ENCODE assay signal across 21 cellular contexts in the genomic region with DNA sequence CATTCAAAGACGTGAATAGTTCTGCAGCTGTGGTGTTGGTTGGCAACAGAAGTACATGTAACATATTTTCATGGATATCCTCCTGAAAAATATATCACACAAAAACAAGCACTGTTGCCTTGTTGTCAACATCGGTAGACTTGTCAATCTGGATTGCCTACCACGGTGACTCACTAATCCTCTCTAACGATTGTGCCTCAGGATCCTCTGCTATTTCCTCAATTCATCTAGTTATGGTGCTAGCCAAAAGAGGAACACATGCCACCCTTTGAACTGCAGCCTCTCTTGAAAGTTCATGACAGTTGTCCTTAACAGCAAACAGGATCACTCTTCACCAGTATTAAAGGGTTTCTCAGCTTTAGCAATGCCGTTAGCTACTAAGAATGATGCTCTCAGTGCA. TPM values are rescaled to one million over a fixed set of nuclear protein-coding genes. Genes with fewer than 3 reads are reported as not detected.
DNase-seq lines count a peak whose midpoint lies in the region; ATAC-seq and TF ChIP-seq lines count a peak whose summit lies in the region.
"Had no signal": no experiment of that assay in that cellular context is flagged by ENCODE, and none has a peak within 500 bp of the region (broad histone marks: within the 10 kb centered on the region; RNA-seq: fewer than 3 reads in every experiment).

No MANE protein-coding gene starts in this region.

- H3K27ac ChIP-seq in RWPE2 (ENCODE audit: poor library complexity, severe bottlenecking) (no peak overlapping the region), esophagus squamous epithelium (peak overlapping the region in 3 of 4 donors; percentile 26 to 56 (median 43)), GM23338 (ENCODE audit: low read depth) (no peak overlapping the region)
- H3K27ac ChIP-seq: A549, C4-2B, tibial nerve had no signal

- H3K4me1 ChIP-seq in RWPE2 (ENCODE audit: insufficient read depth, poor library complexity, severe bottlenecking) (peaks cover 29% of the 10 kb centered on the region), esophagus squamous epithelium (peaks cover 13 to 44% (median 13%) of the 10 kb centered on the region in 3 donors), GM23338 (ENCODE audit: insufficient read depth) (peaks cover 20% of the 10 kb centered on the region; the same call in 1 of the 2 replicates)

- in situ Hi-C loops in KBM-7 (cut with MboI; ENCODE audit: low pct_unique_long_range_greater_than_20kb, low sequenced_read_pairs), result no loop called here

- no peaks in the 10 kb centered on the region for H3K27me3 Mint-ChIP-seq in GM23338 (ENCODE audit: insufficient read depth, low read depth, poor library complexity)
- H3K27me3 Mint-ChIP-seq: activated CD4-positive, alpha-beta T cell treated with anti-CD3 and anti-CD28 coated beads, Interleukin-2, amount 10 ng/mL, durations not matched to agents 24 days and 14 days had no signal

- H3K27ac Mint-ChIP-seq in GM23338, result no peak overlapping the region
- H3K27ac Mint-ChIP-seq: activated CD4-positive, alpha-beta T cell treated with anti-CD3 and anti-CD28 coated beads, Interleukin-2, amount 10 ng/mL, durations not matched to agents 24 days and 14 days had no signal

- peaks cover 34% of the 10 kb centered on the region for H3K36me3 Mint-ChIP-seq in GM23338 (ENCODE audit: low read depth)

- TF ChIP-seq POLR2A in esophagus squamous epithelium (IDR thresholded peaks at IDR 0.05), result no peak

- H3K9me3 Mint-ChIP-seq in GM23338, result peaks cover 29% of the 10 kb centered on the region
- H3K9me3 Mint-ChIP-seq: activated CD4-positive, alpha-beta T cell treated with anti-CD3 and anti-CD28 coated beads, Interleukin-2, amount 10 ng/mL, durations not matched to agents 24 days and 14 days had no signal

- H3K36me3 ChIP-seq in RWPE2 (ENCODE audit: low read depth), result no peaks in the 10 kb centered on the region
- H3K36me3 ChIP-seq in esophagus squamous epithelium, result no peaks in the 10 kb centered on the region
- H3K36me3 ChIP-seq in GM23338 (ENCODE audit: insufficient read depth), result no peaks in the 10 kb centered on the region
- H3K36me3 ChIP-seq: tibial nerve had no signal

- H3K27me3 ChIP-seq in RWPE2 (ENCODE audit: insufficient read depth, poor library complexity, severe bottlenecking), result no peaks in the 10 kb centered on the region
- H3K27me3 ChIP-seq in esophagus squamous epithelium, result no peaks in the 10 kb centered on the region
- H3K27me3 ChIP-seq in GM23338 (ENCODE audit: insufficient read depth), result no peaks in the 10 kb centered on the region
- H3K27me3 ChIP-seq: tibial nerve had no signal

- peaks cover 3% of the 10 kb centered on the region; the same call in 1 of the 2 replicates for H4K20me1 ChIP-seq in GM23338 (replicated peaks; ENCODE audit: insufficient read depth)

- DNase-seq in A172 (ENCODE audit: low spot score), result peak; percentile 37
- DNase-seq in KBM-7, result peak; percentile 89
- no peak for DNase-seq in RWPE2 (ENCODE audit: low spot score)
- no peak for DNase-seq in esophagus squamous epithelium (lab: John Stamatoyannopoulos, UW)
- no peak for DNase-seq in GM23338 (ENCODE audit: low spot score)
- no peak for DNase-seq in UCSD-AML1 (lab: John Stamatoyannopoulos, UW; ENCODE audit: unreplicated experiment)
- DNase-seq: activated CD4-positive, alpha-beta T cell treated with anti-CD3 and anti-CD28 coated beads, Interleukin-2, amount 10 ng/mL, durations not matched to agents 24 days and 14 days; activated gamma-delta T cell treated with Interleukin-2 at 50 U/mL for 16 hours; amygdala; foreskin fibroblast; IMR-90; NCI-H1105 treated with DMSO at 0.1 percent for 48 hours; NCI-H345; stimulated activated CD4-positive, alpha-beta T cell treated with anti-CD3 and anti-CD28 coated beads, Interleukin-15, amount 100 ng/mL, for 24 hours; stimulated activated naive CD4-positive, alpha-beta T cell treated with Interleukin-2 at 50 U/mL for 16 hours; T-helper 9 cell had no signal

- H3K9me2 ChIP-seq in GM23338 (ENCODE audit: insufficient read depth), result no peaks in the 10 kb centered on the region

- WGBS in esophagus squamous epithelium, 2 donors, result 42 to 53% methylated on average over 5 of the region's 5 CpGs

- no peak overlapping the region for H3K4me3 Mint-ChIP-seq in GM23338
- H3K4me3 Mint-ChIP-seq: activated CD4-positive, alpha-beta T cell treated with anti-CD3 and anti-CD28 coated beads, Interleukin-2, amount 10 ng/mL, durations not matched to agents 24 days and 14 days had no signal

- ATAC-seq in RWPE2 (ENCODE audit: low read depth) (peak; percentile 27; the same call in 1 of the 3 replicates), GM21529 (IDR thresholded peaks at IDR 0.05; ENCODE audit: unreplicated experiment) (no peak), GM23338 (no peak), GM18868 (IDR thresholded peaks at IDR 0.05; ENCODE audit: unreplicated experiment) (no peak)
- ATAC-seq: A549 had no signal

- TF ChIP-seq CTCF in RWPE2 (IDR thresholded peaks at IDR 0.05; ENCODE audit: poor library complexity, severe bottlenecking) (no peak), esophagus squamous epithelium (IDR thresholded peaks at IDR 0.05) (no peak), GM23338 (conservative IDR thresholded peaks at IDR 0.05; ENCODE audit: low read depth in 2 of 2) (no peak)

- H3K9me3 ChIP-seq in RWPE2 (ENCODE audit: severe bottlenecking) (no peaks in the 10 kb centered on the region), esophagus squamous epithelium (no peaks in the 10 kb centered on the region)
- H3K9me3 ChIP-seq: A549, tibial nerve had no signal

- H3K4me1 Mint-ChIP-seq in GM23338, result peaks cover 16% of the 10 kb centered on the region
- H3K4me1 Mint-ChIP-seq: activated CD4-positive, alpha-beta T cell treated with anti-CD3 and anti-CD28 coated beads, Interleukin-2, amount 10 ng/mL, durations not matched to agents 24 days and 14 days had no signal

- intact Hi-C loops in esophagus squamous epithelium (cut with DNase I), result no loop called here

- no peaks in the 10 kb centered on the region for H3F3A ChIP-seq in GM23338 (replicated peaks; ENCODE audit: low read depth)

- no peak overlapping the region for H2AFZ ChIP-seq in GM23338

- H3K79me2 ChIP-seq in GM23338 (replicated peaks; ENCODE audit: insufficient read depth), result peaks cover 97% of the 10 kb centered on the region

- H3K4me3 ChIP-seq in RWPE2 (ENCODE audit: severe bottlenecking), result no peak overlapping the region
- H3K4me3 ChIP-seq in esophagus squamous epithelium, result no peak overlapping the region
- no peak overlapping the region for H3K4me3 ChIP-seq in GM23338
- H3K4me3 ChIP-seq: A549, tibial nerve had no signal

- no peak overlapping the region for H3K4me2 ChIP-seq in GM23338
- H3K4me2 ChIP-seq: A549 had no signal

TF ChIP-seq in GM23338, 12 proteins besides CTCF, POLR2A, EP300 and RAD21 (continues in another document):
- no peak for TF ChIP-seq REST (IDR thresholded peaks at IDR 0.05; ENCODE audit: unreplicated experiment)
- TF ChIP-seq JUNB (IDR thresholded peaks at IDR 0.05; ENCODE audit: unreplicated experiment), result no peak
- TF ChIP-seq POLR2AphosphoS5 (IDR thresholded peaks at IDR 0.05; ENCODE audit: low read depth), result no peak
- no peak for TF ChIP-seq ZNF114 (CRISPR knock-in tag; IDR thresholded peaks at IDR 0.05)
- TF ChIP-seq NANOG (IDR thresholded peaks at IDR 0.05; ENCODE audit: borderline replicate concordance), result no peak

RNA-seq across cellular contexts. Expression of gene RASAL2, which starts 25.7 kb away (rescaled TPM):
- total RNA-seq in A172 (2014; rRNA removed; shearing (Covaris generic)), result 18.7 and 23.8 TPM in 2 replicates
- total RNA-seq in esophagus squamous epithelium, result 10 to 100 TPM; 20.4 to 29.8 (median 25.5) TPM
- total RNA-seq in GM23338 (2014; rRNA removed; shearing (Covaris generic)), result 35.4 and 42.2 TPM in 2 replicates
- polyA plus RNA-seq in GM23338 (2016; fragmentation: Nextera tagmentation; extraction: Ambion mirVana), result 14.6 and 16.0 TPM in 2 replicates
- total RNA-seq: activated CD4-positive, alpha-beta T cell treated with anti-CD3 and anti-CD28 coated beads, Interleukin-2, amount 10 ng/mL, durations not matched to agents 24 days and 14 days had no signal

Comparison
In these comparisons a context has a peak if more than half of its experiments do, and no peak if none do; other contexts are left out.
1. DNase-seq: peak in A172 (single experiment) and KBM-7 (single experiment); none in RWPE2 (single experiment), esophagus squamous epithelium (single experiment), GM23338 (single experiment) and UCSD-AML1 (single experiment).
2. H3K27ac ChIP-seq: peak in esophagus squamous epithelium (3 of 4); none in RWPE2 (single experiment) and GM23338 (single experiment).